ENCODE assay signal across 18 cellular contexts in genomic region chr4:38056024-38056685, GRCh38.
DNase-seq lines count a peak whose midpoint lies in the region; ATAC-seq, FAIRE-seq and TF ChIP-seq lines count a peak whose summit lies in the region.
"Had no signal": no experiment of that assay in that cellular context is flagged by ENCODE, and none has a peak within 500 bp of the region (broad histone marks: within the 10 kb centered on the region; RNA-seq: fewer than 3 reads in every experiment).

No MANE protein-coding gene starts in this region.

- H3K36me3 Mint-ChIP-seq in glutamatergic neuron (ENCODE audit: unreplicated experiment): no peaks in the 10 kb centered on the region
- peaks cover 23% of the 10 kb centered on the region for H3K36me3 Mint-ChIP-seq in activated CD8-positive, alpha-beta memory T cell treated with anti-CD3 and anti-CD28 coated beads, Interleukin-2, amount 10 ng/mL, durations not matched to agents 7 days and 5 days

- BruUV-seq in K562 (replicated peaks; lab: Mats Ljungman, UMichigan): no TSS peak

- FAIRE-seq in K562 (lab: Jason Lieb, UNC): no peak
- FAIRE-seq: GM18507, GM19239 had no signal

- TF ChIP-seq EP300 in K562 (IDR thresholded peaks at IDR 0.05; ENCODE audit: low read length): no peak

- ATAC-seq in K562 (no peak), GM18870 (IDR thresholded peaks at IDR 0.05; ENCODE audit: unreplicated experiment) (no peak)
- ATAC-seq in activated CD8-positive, alpha-beta memory T cell treated with anti-CD3 and anti-CD28 coated beads, Interleukin-2, amount 10 ng/mL, durations not matched to agents 7 days and 5 days: no peak

- no peaks in the 10 kb centered on the region for H3K9me1 ChIP-seq in K562 (ENCODE audit: control insufficient read depth, insufficient read depth, low read length)

- H3K4me3 ChIP-seq in K562: no peak overlapping the region
- H3K4me3 ChIP-seq in muscle layer of colon (ENCODE audit: low read depth in 1 of 2, low read length in 2 of 2): no peak overlapping the region
- H3K4me3 ChIP-seq in thyroid gland (replicated peaks in 1 of 3): no peak overlapping the region
- H3K4me3 ChIP-seq: dorsolateral prefrontal cortex had no signal

- TF ChIP-seq POLR2A in K562 (conservative IDR thresholded peaks at IDR 0.05) (no peak), thyroid gland (IDR thresholded peaks at IDR 0.05) (no peak)

- no peak for TF ChIP-seq RAD21 in K562 (CRISPR knock-in tag; conservative IDR thresholded peaks at IDR 0.05 in 1 of 2, IDR thresholded peaks at IDR 0.05 in 1 of 2)

- POLR2A ChIA-PET in K562 (lab: Yijun Ruan, JAX): interaction anchor here (0.7 to 1.3 kb wide), 2 partner anchors 20 to 587 kb away, joined by 3 read pairs; no protein-coding TSS in a partner anchor

- no peaks in the 10 kb centered on the region for H4K20me1 ChIP-seq in K562 (replicated peaks; ENCODE audit: control insufficient read depth, insufficient read depth, low read length)

- 16% methylated on average over 10 of the region's 10 CpGs for WGBS in K562 (ENCODE audit: insufficient coverage, low coverage, missing lambda C conversion rate)
- WGBS in thyroid gland, 2 donors: 72 to 75% methylated on average over 10 of the region's 10 CpGs

- H3K9me3 ChIP-seq in K562 (replicated peaks; ENCODE audit: control insufficient read depth, insufficient read depth, low read depth, low read length): no peaks in the 10 kb centered on the region
- no peaks in the 10 kb centered on the region for H3K9me3 ChIP-seq in muscle layer of colon (ENCODE audit: low read length)
- no peaks in the 10 kb centered on the region for H3K9me3 ChIP-seq in thyroid gland

- H3K36me3 ChIP-seq in K562 (ENCODE audit: control insufficient read depth, insufficient read depth, low read length): no peaks in the 10 kb centered on the region
- H3K36me3 ChIP-seq in muscle layer of colon (ENCODE audit: insufficient read depth, low read length): peaks cover 57% of the 10 kb centered on the region
- peaks cover 0 to 16% of the 10 kb centered on the region in 2 donors for H3K36me3 ChIP-seq in thyroid gland

- H3K9ac ChIP-seq in K562 (ENCODE audit: insufficient read depth in 1 of 2, low read depth in 2 of 2, low read length in 2 of 2): peak overlapping the region in 1 of 2 experiments; percentile 2; a peak in 1 of 4 replicates
- no peak overlapping the region for H3K9ac ChIP-seq in muscle layer of colon (ENCODE audit: low read length)

- DNase-seq in K562 (ENCODE audit: extremely low read depth in 1 of 4, low spot score in 3 of 4): no peak
- DNase-seq in glutamatergic neuron: no peak
- peak in 1 of 2 donors; percentile 27 for DNase-seq in thyroid gland
- no peak for DNase-seq in activated CD8-positive, alpha-beta memory T cell treated with anti-CD3 and anti-CD28 coated beads, Interleukin-2, amount 10 ng/mL, durations not matched to agents 7 days and 5 days
- DNase-seq in C1 segment of cervical spinal cord (lab: John Stamatoyannopoulos, UW): no peak
- DNase-seq in GM03348 (ENCODE audit: low spot score): no peak
- DNase-seq: AML-193; dorsolateral prefrontal cortex; HFFc6; KBM-7; NCI-H1092 treated with DMSO at 0.1 percent for 48 hours; nucleus accumbens; stimulated activated naive CD4-positive, alpha-beta T cell treated with Interleukin-2 at 50 U/mL for 16 hours had no signal

- intact Hi-C loops in K562 (cut with micrococcal nuclease): no loop called here
- intact Hi-C loops in thyroid gland (cut with DNase I): loop anchor here (10.0 kb wide), 2 partner anchors 269 to 619 kb away; no protein-coding TSS in a partner anchor

- H3K4me2 ChIP-seq in K562 (ENCODE audit: insufficient read depth, low read length): no peak overlapping the region

- H3K27me3 Mint-ChIP-seq in glutamatergic neuron (ENCODE audit: unreplicated experiment): peaks cover 7% of the 10 kb centered on the region
- no peaks in the 10 kb centered on the region for H3K27me3 Mint-ChIP-seq in activated CD8-positive, alpha-beta memory T cell treated with anti-CD3 and anti-CD28 coated beads, Interleukin-2, amount 10 ng/mL, durations not matched to agents 7 days and 5 days

- no peak overlapping the region for H3K27ac ChIP-seq in K562 (ENCODE audit: extremely low read depth, low read depth, low read length)
- peak overlapping the region; percentile 43 for H3K27ac ChIP-seq in muscle layer of colon (ENCODE audit: low read depth, low read length)
- H3K27ac ChIP-seq in thyroid gland: peak overlapping the region; percentile 40 to 79 (median 50)
- H3K27ac ChIP-seq: dorsolateral prefrontal cortex, VCaP had no signal

- TF ChIP-seq CTCF in K562 (IDR thresholded peaks at IDR 0.05 in 2 of 3, conservative IDR thresholded peaks at IDR 0.05 in 1 of 3; ENCODE audit: insufficient read depth in 2 of 3, low read depth in 1 of 3, low read length in 3 of 3): no peak
- no peak for TF ChIP-seq CTCF in glutamatergic neuron (IDR thresholded peaks at IDR 0.05; ENCODE audit: partially characterized antibody, unreplicated experiment)
- TF ChIP-seq CTCF in thyroid gland (IDR thresholded peaks at IDR 0.05): no peak

- in situ Hi-C loops in K562 (cut with MboI): loop anchor here (25.0 kb wide), 1 partner anchor 1081 kb away; no protein-coding TSS in a partner anchor

- H3K27me3 ChIP-seq in K562 (ENCODE audit: control insufficient read depth in 2 of 2, insufficient read depth in 2 of 2, low read length in 2 of 2) (peaks cover 6 to 39% of the 10 kb centered on the region in 2 experiments; a peak in 3 of 5 replicates), muscle layer of colon (ENCODE audit: control insufficient read depth in 1 of 2, insufficient read depth in 2 of 2, low read length in 2 of 2) (no peaks in the 10 kb centered on the region), thyroid gland (no peaks in the 10 kb centered on the region)
- H3K27me3 ChIP-seq: dorsolateral prefrontal cortex had no signal

- H3K27ac Mint-ChIP-seq in glutamatergic neuron (ENCODE audit: unreplicated experiment): peak overlapping the region; percentile 60
- H3K27ac Mint-ChIP-seq in activated CD8-positive, alpha-beta memory T cell treated with anti-CD3 and anti-CD28 coated beads, Interleukin-2, amount 10 ng/mL, durations not matched to agents 7 days and 5 days: no peak overlapping the region
- H3K27ac Mint-ChIP-seq: HFFc6 had no signal

- peaks cover 33% of the 10 kb centered on the region for H3K4me1 Mint-ChIP-seq in glutamatergic neuron (ENCODE audit: low read depth, unreplicated experiment)
- H3K4me1 Mint-ChIP-seq in activated CD8-positive, alpha-beta memory T cell treated with anti-CD3 and anti-CD28 coated beads, Interleukin-2, amount 10 ng/mL, durations not matched to agents 7 days and 5 days: no peaks in the 10 kb centered on the region

- CTCF ChIA-PET in K562 (lab: Yijun Ruan, JAX; ENCODE audit: low intra/inter-chr PET ratio): no interaction called here
- CTCF ChIA-PET in activated CD8-positive, alpha-beta memory T cell treated with anti-CD3 and anti-CD28 coated beads, Interleukin-2, amount 10 ng/mL, durations not matched to agents 7 days and 5 days (lab: Charles Lee): interaction anchor here (1.1 kb wide), 1 partner anchor 13 kb away, joined by 3 read pairs; no protein-coding TSS in a partner anchor

- no peaks in the 10 kb centered on the region for H3K79me2 ChIP-seq in K562 (ENCODE audit: control insufficient read depth, insufficient read depth, low read length)

- H3K4me1 ChIP-seq in K562 (replicated peaks in 1 of 2; ENCODE audit: control insufficient read depth in 2 of 2, insufficient read depth in 2 of 2, low read length in 2 of 2): no peaks in the 10 kb centered on the region; a peak in 1 of 5 replicates
- H3K4me1 ChIP-seq in muscle layer of colon (ENCODE audit: insufficient read depth, low read length): peaks cover 62% of the 10 kb centered on the region
- H3K4me1 ChIP-seq in thyroid gland: peaks cover 55 to 65% of the 10 kb centered on the region in 2 donors

- peaks cover 11% of the 10 kb centered on the region for H3K9me3 Mint-ChIP-seq in glutamatergic neuron (ENCODE audit: unreplicated experiment)
- H3K9me3 Mint-ChIP-seq in activated CD8-positive, alpha-beta memory T cell treated with anti-CD3 and anti-CD28 coated beads, Interleukin-2, amount 10 ng/mL, durations not matched to agents 7 days and 5 days (ENCODE audit: low read depth): no peaks in the 10 kb centered on the region
- H3K9me3 Mint-ChIP-seq: HFFc6 had no signal

- no peak overlapping the region for H3K4me3 Mint-ChIP-seq in glutamatergic neuron (ENCODE audit: unreplicated experiment)
- no peak overlapping the region for H3K4me3 Mint-ChIP-seq in activated CD8-positive, alpha-beta memory T cell treated with anti-CD3 and anti-CD28 coated beads, Interleukin-2, amount 10 ng/mL, durations not matched to agents 7 days and 5 days
- H3K4me3 Mint-ChIP-seq: HFFc6 had no signal

- H2AFZ ChIP-seq in K562 (ENCODE audit: low read depth, low read length): peak overlapping the region; percentile 35; the same call in 1 of the 2 replicates

TF ChIP-seq in K562, 482 proteins besides CTCF, POLR2A, EP300 and RAD21 (continues in another document):
- TF ChIP-seq NFIC (IDR thresholded peaks at IDR 0.05): no peak
- no peak for TF ChIP-seq SMARCB1 (IDR thresholded peaks at IDR 0.05; ENCODE audit: insufficient read length, low read depth)
- TF ChIP-seq MTF1 (CRISPR knock-in tag; IDR thresholded peaks at IDR 0.05; ENCODE audit: borderline replicate concordance): no peak
- no peak for TF ChIP-seq KDM1A (IDR thresholded peaks at IDR 0.05)
- no peak for TF ChIP-seq EZH2 (IDR thresholded peaks at IDR 0.05; ENCODE audit: borderline replicate concordance, low read depth, low read length)
- TF ChIP-seq CCNT2 (IDR thresholded peaks at IDR 0.05; ENCODE audit: borderline replicate concordance, extremely low read depth, insufficient read length, low read depth, low read length): no peak
- no peak for TF ChIP-seq SMAD3 (CRISPR knock-in tag; conservative IDR thresholded peaks at IDR 0.05)
- no peak for TF ChIP-seq MXD1 (CRISPR knock-in tag; IDR thresholded peaks at IDR 0.05; ENCODE audit: borderline replicate concordance, poor library complexity, severe bottlenecking)
- TF ChIP-seq PRPF4 (IDR thresholded peaks at IDR 0.05; ENCODE audit: insufficient read depth, low read depth, low read length, poor library complexity, severe bottlenecking): no peak
- no peak for TF ChIP-seq SMARCA4 (IDR thresholded peaks at IDR 0.05)
